ENCODE assay signal across 10 cellular contexts in genomic region chr16:981695-982151, GRCh38. TPM values are rescaled to one million over a fixed set of nuclear protein-coding genes. Genes with fewer than 3 reads are reported as not detected.
DNase-seq lines count a peak whose midpoint lies in the region; ATAC-seq and TF ChIP-seq lines count a peak whose summit lies in the region.
"Had no signal": no experiment of that assay in that cellular context is flagged by ENCODE, and none has a peak within 500 bp of the region (broad histone marks: within the 10 kb centered on the region; RNA-seq: fewer than 3 reads in every experiment).

TSS of gene SOX8 (plus strand) at chr16:981770. CDS start at chr16:981923, 153 bp downstream.

- H3K4me1 Mint-ChIP-seq in HFFc6 (ENCODE audit: low read depth), result no peaks in the 10 kb centered on the region
- H3K4me1 Mint-ChIP-seq in naive thymus-derived CD4-positive, alpha-beta T cell, result peaks cover 0 to 24% (median 14%) of the 10 kb centered on the region in 7 donors

- intact Hi-C loops in A673 (cut with micrococcal nuclease; ENCODE audit: unreplicated experiment), result no loop called here
- intact Hi-C loops in naive thymus-derived CD4-positive, alpha-beta T cell (cut with micrococcal nuclease), result loop anchor here (1.0 to 5.0 kb wide), 6 partner anchors 10 to 171 kb away; partner anchors contain the start of gene CACNA1H (in 1 of the 2)

- POLR2A ChIA-PET in A673 (lab: Charles Lee; ENCODE audit: low non-redundant PET), result interaction anchor here (0.6 kb wide), 1 partner anchor 41 kb away, joined by 11 read pairs; no protein-coding TSS in a partner anchor
- POLR2A ChIA-PET in naive thymus-derived CD4-positive, alpha-beta T cell (lab: Charles Lee), result interaction anchor here (1.1 to 6.6 kb wide), 7 partner anchors 11 to 286 kb away, joined by 4 to 87 read pairs (median 6); partner anchors contain the start of gene LMF1

- TF ChIP-seq CTCF in A673 (conservative IDR thresholded peaks at IDR 0.05; ENCODE audit: low read depth, low read length) (no peak), HFFc6 (IDR thresholded peaks at IDR 0.05) (no peak), coronary artery (IDR thresholded peaks at IDR 0.05) (no peak)

- peaks cover 20% of the 10 kb centered on the region for H3K27me3 ChIP-seq in A673 (replicated peaks; ENCODE audit: insufficient read depth, low read depth, low read length, poor library complexity)
- no peaks in the 10 kb centered on the region for H3K27me3 ChIP-seq in naive thymus-derived CD4-positive, alpha-beta T cell (ENCODE audit: control insufficient read depth in 2 of 2, insufficient read depth in 2 of 2, low read length in 2 of 2)

- H3K27me3 Mint-ChIP-seq in HFFc6 (ENCODE audit: insufficient read depth), result peaks cover 18% of the 10 kb centered on the region
- H3K27me3 Mint-ChIP-seq in naive thymus-derived CD4-positive, alpha-beta T cell, result peaks cover 0 to 29% (median 0%) of the 10 kb centered on the region in 5 donors

- no peaks in the 10 kb centered on the region for H3K9me3 ChIP-seq in A673 (ENCODE audit: low read depth, low read length, poor library complexity, severe bottlenecking)
- H3K9me3 ChIP-seq in naive thymus-derived CD4-positive, alpha-beta T cell (ENCODE audit: control insufficient read depth in 2 of 3, low read length in 3 of 3), result no peaks in the 10 kb centered on the region

- H3K4me3 Mint-ChIP-seq in HFFc6, result peak within 1 kb of the TSS; percentile 50; the same call in 1 of the 2 replicates
- H3K4me3 Mint-ChIP-seq in naive thymus-derived CD4-positive, alpha-beta T cell, result peak within 1 kb of the TSS; percentile 77 to 88 (median 84)

- no TSS peak for BruUV-seq in A673 (replicated peaks; lab: Mats Ljungman, UMichigan)

- CTCF ChIA-PET in A673 (lab: Charles Lee), result interaction anchor here (0.6 kb wide), 2 partner anchors 75 to 269 kb away, joined by 3 to 12 read pairs; no protein-coding TSS in a partner anchor
- CTCF ChIA-PET in naive thymus-derived CD4-positive, alpha-beta T cell (lab: Charles Lee), result interaction anchor here (0.5 to 1.5 kb wide), 4 partner anchors 10 to 195 kb away, joined by 3 to 5 read pairs (median 3); no protein-coding TSS in a partner anchor

- peak; percentile 2 for ATAC-seq in naive thymus-derived CD4-positive, alpha-beta T cell
- no peak for ATAC-seq in HG03175 (IDR thresholded peaks at IDR 0.05; ENCODE audit: unreplicated experiment)
- ATAC-seq: GM12878 had no signal

- H3K27ac ChIP-seq in A673 (ENCODE audit: low read depth, low read length, poor library complexity, severe bottlenecking), result no peak within 1 kb of the TSS
- peak within 1 kb of the TSS in 1 of 2 donors; percentile 65 for H3K27ac ChIP-seq in coronary artery
- H3K27ac ChIP-seq in naive thymus-derived CD4-positive, alpha-beta T cell (ENCODE audit: low read depth, low read length), result peak within 1 kb of the TSS; percentile 60

- no peaks in the 10 kb centered on the region for H3K36me3 ChIP-seq in A673 (ENCODE audit: insufficient read depth, low read length, poor library complexity, severe bottlenecking)
- peaks cover 0 to 7% (median 0%) of the 10 kb centered on the region in 3 experiments for H3K36me3 ChIP-seq in naive thymus-derived CD4-positive, alpha-beta T cell (ENCODE audit: control insufficient read depth in 2 of 3, insufficient read depth in 3 of 3, low read length in 3 of 3)

- H3K4me1 ChIP-seq in A673 (ENCODE audit: insufficient read depth, low read length, poor library complexity, severe bottlenecking), result peaks cover 8% of the 10 kb centered on the region
- peaks cover 0 to 10% of the 10 kb centered on the region in 2 donors for H3K4me1 ChIP-seq in naive thymus-derived CD4-positive, alpha-beta T cell (ENCODE audit: control insufficient read depth in 2 of 2, insufficient read depth in 2 of 2, low read length in 2 of 2)

- DNase-seq in A673 (ENCODE audit: low spot score) (no peak), HFFc6 (no peak), coronary artery (ENCODE audit: low spot score) (no peak), NK-92 (lab: John Stamatoyannopoulos, UW; ENCODE audit: unreplicated experiment) (no peak), NCI-H526 (lab: John Stamatoyannopoulos, UW) (no peak)
- DNase-seq in naive thymus-derived CD4-positive, alpha-beta T cell, result no peak
- no peak for DNase-seq in effector CD4-positive, alpha-beta T cell

- H3K9me3 Mint-ChIP-seq in HFFc6, result no peaks in the 10 kb centered on the region
- peaks cover 0 to 3% (median 0%) of the 10 kb centered on the region in 11 donors for H3K9me3 Mint-ChIP-seq in naive thymus-derived CD4-positive, alpha-beta T cell

- H3K36me3 Mint-ChIP-seq in HFFc6 (ENCODE audit: low read depth), result no peaks in the 10 kb centered on the region
- H3K36me3 Mint-ChIP-seq in naive thymus-derived CD4-positive, alpha-beta T cell, result no peaks in the 10 kb centered on the region

- no peak within 1 kb of the TSS for H3K27ac Mint-ChIP-seq in HFFc6
- peak within 1 kb of the TSS; percentile 18 to 93 (median 90) for H3K27ac Mint-ChIP-seq in naive thymus-derived CD4-positive, alpha-beta T cell

- peak within 1 kb of the TSS; percentile 57 for H3K4me3 ChIP-seq in A673 (ENCODE audit: low read depth, low read length, poor library complexity, severe bottlenecking)
- peak within 1 kb of the TSS; percentile 85 for H3K4me3 ChIP-seq in coronary artery
- peak within 1 kb of the TSS; percentile 48 for H3K4me3 ChIP-seq in naive thymus-derived CD4-positive, alpha-beta T cell (ENCODE audit: low read length)
- H3K4me3 ChIP-seq: GM12878 had no signal

RNA-seq across cellular contexts. Expression of gene SOX8, which starts in this region (rescaled TPM):
- 1.4 and 2.0 TPM in 2 replicates for total RNA-seq in A673 (2021)
- total RNA-seq in HFFc6 (2021; fragmentation: NEBNext Ultra II Directional; extraction: Animal tissue kit (Norgen Biotek cat#: 25700)), result under 1 TPM in 2 of 6 experiments, not detected in 4; 0.05 to 0.07 TPM
- 1 to 10 TPM in 4 of 5 experiments, under 1 TPM in 1; 0.07 to 5.4 (median 4.7) TPM for total RNA-seq in naive thymus-derived CD4-positive, alpha-beta T cell
- polyA plus RNA-seq in naive thymus-derived CD4-positive, alpha-beta T cell, result 1 to 10 TPM; 2.3 to 3.1 TPM
- total RNA-seq: GM12878, HT1080 had no signal
- polyA plus RNA-seq: GM12878 had no signal
